ENCODE assay signal across 11 cellular contexts in genomic region chr10:123470570-123470969, GRCh38.
"Had no signal": no experiment of that assay in that cellular context is flagged by ENCODE, and none has a peak within 500 bp of the region (broad histone marks: within the 10 kb centered on the region; RNA-seq: fewer than 3 reads in every experiment).

No MANE protein-coding gene starts in this region.

- DNase-seq: activated CD4-positive, alpha-beta T cell treated with anti-CD3 and anti-CD28 coated beads, Interleukin-2, amount 50 U/mL, for 4 hours; activated gamma-delta T cell; cerebellar nuclear complex; cortex of kidney; gastrocnemius medialis; heart left ventricle; left lung; nephron progenitor cell; occipital lobe; stimulated activated CD4-positive, alpha-beta T cell treated with anti-CD3 and anti-CD28 coated beads, Interleukin-2, amount 100 ng/mL, for 24 hours; transverse colon had no signal
